Comparison of ENCODE assay signal across 22 cellular contexts in the genomic region with DNA sequence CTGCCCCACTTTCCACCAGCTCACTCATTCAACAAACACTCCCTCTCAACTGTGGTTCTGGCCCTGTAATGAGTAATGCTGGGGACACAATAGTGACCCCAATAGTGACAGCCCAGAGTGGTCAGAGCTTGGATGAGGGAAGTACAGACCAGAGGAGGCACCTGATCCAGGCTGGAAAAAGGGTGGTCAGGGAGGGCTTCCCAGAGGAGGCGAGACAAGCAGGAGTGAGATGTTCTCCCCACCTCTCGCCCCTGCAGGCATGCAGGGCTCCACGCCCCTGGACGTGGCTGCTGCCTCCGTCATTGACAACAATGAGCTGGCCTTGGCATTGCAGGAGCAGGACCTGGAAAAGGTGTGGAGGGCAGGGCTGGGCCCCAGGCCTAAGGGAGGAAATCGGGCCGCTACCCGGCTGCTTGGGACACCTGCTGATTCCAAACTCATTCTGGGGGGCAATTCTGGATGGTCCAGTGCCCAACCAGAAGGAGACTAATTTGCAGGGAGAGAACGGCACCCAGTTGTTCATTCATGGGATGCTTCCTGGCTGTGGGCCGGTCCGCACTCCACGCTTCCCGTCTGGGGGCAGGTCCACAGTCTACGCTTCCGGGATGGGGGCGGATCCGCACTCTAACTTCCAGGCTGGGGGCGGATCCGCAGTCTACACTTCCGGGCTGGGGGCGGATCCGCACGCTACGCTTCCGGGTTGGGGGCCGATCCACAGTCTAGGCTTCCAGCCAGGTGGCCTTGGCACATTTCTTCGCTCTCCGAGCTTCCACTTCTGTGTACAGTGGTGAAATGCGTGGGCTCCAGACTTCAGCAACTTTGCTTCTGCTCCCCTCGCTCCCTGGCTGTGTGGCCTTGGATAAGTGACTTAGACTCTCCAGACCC.
DNase-seq lines count a peak whose midpoint lies in the region; ATAC-seq and TF ChIP-seq lines count a peak whose summit lies in the region.
"Had no signal": no experiment of that assay in that cellular context is flagged by ENCODE, and none has a peak within 500 bp of the region (broad histone marks: within the 10 kb centered on the region; RNA-seq: fewer than 3 reads in every experiment).

No MANE protein-coding gene starts in this region.

- WGBS in SK-N-SH (ENCODE audit: low lambda C conversion rate), result 83% methylated on average over 26 of the region's 30 CpGs

- DNase-seq in SK-N-SH (no peak), DMS114 treated with DMSO at 0.1 percent for 48 hours (lab: John Stamatoyannopoulos, UW; ENCODE audit: unreplicated experiment) (peak; percentile 37), osteoblast (ENCODE audit: insufficient read length, low spot score, missing footprints) (peak; percentile 44), COLO829 (ENCODE audit: low spot score) (no peak)
- DNase-seq: CD8-positive, alpha-beta T cell; DND-41; GDM1; GM23248; KG1; NCI-H1048; NCI-H146; NCI-H2081; NCI-H510A; Peyer's patch had no signal

- H3K36me3 ChIP-seq in SK-N-SH (replicated peaks in 1 of 2; ENCODE audit: control insufficient read depth in 1 of 2, insufficient read depth in 2 of 2, low read length in 1 of 2), result no peaks in the 10 kb centered on the region
- no peaks in the 10 kb centered on the region for H3K36me3 ChIP-seq in osteoblast (ENCODE audit: insufficient read depth, low read length)
- H3K36me3 ChIP-seq: BLaER1, Peyer's patch had no signal

- no peak overlapping the region for H3K4me3 ChIP-seq in SK-N-SH (ENCODE audit: low read depth in 2 of 2, low read length in 1 of 2)
- no peak overlapping the region for H3K4me3 ChIP-seq in osteoblast (ENCODE audit: insufficient read depth, low read length)
- H3K4me3 ChIP-seq: BLaER1, GM12878, GM23248, Peyer's patch had no signal

- POLR2A ChIA-PET in SK-N-SH (lab: Yijun Ruan, JAX), result no interaction called here

- H3K4me1 ChIP-seq in SK-N-SH (ENCODE audit: control insufficient read depth in 1 of 2, insufficient read depth in 2 of 2, low read depth in 1 of 2, low read length in 1 of 2) (no peaks in the 10 kb centered on the region), osteoblast (ENCODE audit: insufficient read depth, low read length) (no peaks in the 10 kb centered on the region)
- H3K4me1 ChIP-seq: Peyer's patch had no signal

- H2AFZ ChIP-seq in SK-N-SH (ENCODE audit: low read depth) (no peak overlapping the region), osteoblast (ENCODE audit: low read length) (no peak overlapping the region)
- H2AFZ ChIP-seq: GM23248 had no signal

- H3K4me2 ChIP-seq in SK-N-SH, result no peak overlapping the region
- H3K4me2 ChIP-seq in osteoblast (ENCODE audit: insufficient read depth, low read length), result no peak overlapping the region
- H3K4me2 ChIP-seq: BLaER1 had no signal

- H3K9me2 ChIP-seq in SK-N-SH, result no peaks in the 10 kb centered on the region

- no peak for TF ChIP-seq EP300 in SK-N-SH (IDR thresholded peaks at IDR 0.05; ENCODE audit: borderline replicate concordance in 1 of 2, low read depth in 1 of 2, low read length in 1 of 2)

- H3K27me3 ChIP-seq in SK-N-SH (ENCODE audit: insufficient read depth) (peaks cover 24% of the 10 kb centered on the region), osteoblast (ENCODE audit: insufficient read depth, low read length) (no peaks in the 10 kb centered on the region)
- H3K27me3 ChIP-seq: Peyer's patch had no signal

- H3K79me2 ChIP-seq in SK-N-SH (ENCODE audit: insufficient read depth) (no peaks in the 10 kb centered on the region), osteoblast (ENCODE audit: insufficient read depth, low read length) (no peaks in the 10 kb centered on the region)

- ATAC-seq in SK-N-SH treated with all-trans-retinoic acid at 6 μM for 48 hours (no peak), GM19351 (IDR thresholded peaks at IDR 0.05; ENCODE audit: unreplicated experiment) (no peak), GM21423 (IDR thresholded peaks at IDR 0.05; ENCODE audit: unreplicated experiment) (no peak)
- ATAC-seq: CD8-positive, alpha-beta T cell; GM12878; Right ventricle myocardium inferior had no signal

- H3K9me3 ChIP-seq in SK-N-SH (no peaks in the 10 kb centered on the region), osteoblast (ENCODE audit: low read depth, low read length) (no peaks in the 10 kb centered on the region)
- H3K9me3 ChIP-seq: BLaER1, Peyer's patch had no signal

- no peaks in the 10 kb centered on the region for H3F3A ChIP-seq in SK-N-SH (replicated peaks; ENCODE audit: insufficient read depth)

- H3K27ac ChIP-seq in SK-N-SH (ENCODE audit: low read depth in 2 of 2, low read length in 1 of 2), result no peak overlapping the region
- no peak overlapping the region for H3K27ac ChIP-seq in osteoblast (ENCODE audit: low read depth, low read length)
- H3K27ac ChIP-seq: 22Rv1, BLaER1, GM23248, Peyer's patch had no signal

- H4K20me1 ChIP-seq in SK-N-SH (ENCODE audit: insufficient read depth) (no peaks in the 10 kb centered on the region), osteoblast (ENCODE audit: insufficient read depth, low read length) (no peaks in the 10 kb centered on the region)
- H4K20me1 ChIP-seq: BLaER1 had no signal

- no peak for TF ChIP-seq RAD21 in SK-N-SH (IDR thresholded peaks at IDR 0.05; ENCODE audit: low read length)

- no peak overlapping the region for H3K9ac ChIP-seq in SK-N-SH
- H3K9ac ChIP-seq: BLaER1, GM23248 had no signal

- CTCF ChIA-PET in SK-N-SH (lab: Yijun Ruan, JAX), result interaction anchor here (1.3 kb wide), 1 partner anchor 19 kb away, joined by 3 read pairs; no protein-coding TSS in a partner anchor

- TF ChIP-seq CTCF in SK-N-SH (IDR thresholded peaks at IDR 0.05) (no peak), osteoblast (IDR thresholded peaks at IDR 0.05; ENCODE audit: extremely low read depth, low read depth, low read length) (no peak)

TF ChIP-seq in SK-N-SH, 30 proteins besides CTCF, POLR2A, EP300 and RAD21:
- TF ChIP-seq RCOR1 (IDR thresholded peaks at IDR 0.05; ENCODE audit: low read length) (no peak), GABPA (IDR thresholded peaks at IDR 0.05; ENCODE audit: low read depth) (0 out of 2 replicates have a peak, but pooled peaks have one; percentile 19), EZH2phosphoT487 (IDR thresholded peaks at IDR 0.05; ENCODE audit: borderline replicate concordance, low read depth) (no peak), MEF2A (IDR thresholded peaks at IDR 0.05; ENCODE audit: borderline replicate concordance, low read depth) (no peak), RFX5 (IDR thresholded peaks at IDR 0.05; ENCODE audit: low read length) (no peak), RXRA (IDR thresholded peaks at IDR 0.05; ENCODE audit: borderline replicate concordance, low read depth) (no peak)
- TF ChIP-seq, protein P1, sequence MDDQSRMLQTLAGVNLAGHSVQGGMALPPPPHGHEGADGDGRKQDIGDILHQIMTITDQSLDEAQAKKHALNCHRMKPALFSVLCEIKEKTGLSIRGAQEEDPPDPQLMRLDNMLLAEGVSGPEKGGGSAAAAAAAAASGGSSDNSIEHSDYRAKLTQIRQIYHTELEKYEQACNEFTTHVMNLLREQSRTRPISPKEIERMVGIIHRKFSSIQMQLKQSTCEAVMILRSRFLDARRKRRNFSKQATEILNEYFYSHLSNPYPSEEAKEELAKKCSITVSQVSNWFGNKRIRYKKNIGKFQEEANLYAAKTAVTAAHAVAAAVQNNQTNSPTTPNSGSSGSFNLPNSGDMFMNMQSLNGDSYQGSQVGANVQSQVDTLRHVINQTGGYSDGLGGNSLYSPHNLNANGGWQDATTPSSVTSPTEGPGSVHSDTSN (IDR thresholded peaks at IDR 0.05), result no peak

TF ChIP-seq in SK-N-SH treated with all-trans-retinoic acid at 6 μM for 48 hours, 23 proteins besides CTCF, POLR2A, EP300 and RAD21 (continues in another document):
- TF ChIP-seq OSR1 (CRISPR knock-in tag; IDR thresholded peaks at IDR 0.05) (no peak), CSDC2 (CRISPR knock-in tag; IDR thresholded peaks at IDR 0.05) (no peak), ZNF565 (CRISPR knock-in tag; conservative IDR thresholded peaks at IDR 0.05; ENCODE audit: low read depth) (no peak)
- TF ChIP-seq, protein P2, sequence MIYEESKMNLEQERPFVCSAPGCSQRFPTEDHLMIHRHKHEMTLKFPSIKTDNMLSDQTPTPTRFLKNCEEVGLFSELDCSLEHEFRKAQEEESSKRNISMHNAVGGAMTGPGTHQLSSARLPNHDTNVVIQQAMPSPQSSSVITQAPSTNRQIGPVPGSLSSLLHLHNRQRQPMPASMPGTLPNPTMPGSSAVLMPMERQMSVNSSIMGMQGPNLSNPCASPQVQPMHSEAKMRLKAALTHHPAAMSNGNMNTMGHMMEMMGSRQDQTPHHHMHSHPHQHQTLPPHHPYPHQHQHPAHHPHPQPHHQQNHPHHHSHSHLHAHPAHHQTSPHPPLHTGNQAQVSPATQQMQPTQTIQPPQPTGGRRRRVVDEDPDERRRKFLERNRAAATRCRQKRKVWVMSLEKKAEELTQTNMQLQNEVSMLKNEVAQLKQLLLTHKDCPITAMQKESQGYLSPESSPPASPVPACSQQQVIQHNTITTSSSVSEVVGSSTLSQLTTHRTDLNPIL (CRISPR knock-in tag; IDR thresholded peaks at IDR 0.05; ENCODE audit: low read depth), result no peak

TF ChIP-seq in PFSK-1, 5 proteins besides CTCF, POLR2A, EP300 and RAD21 (continues in another document):
- no peak for TF ChIP-seq FOXP2 (optimal IDR thresholded peaks at IDR 0.05; ENCODE audit: borderline replicate concordance, extremely low read depth, extremely low read length, insufficient read depth)
- TF ChIP-seq, protein P3, sequence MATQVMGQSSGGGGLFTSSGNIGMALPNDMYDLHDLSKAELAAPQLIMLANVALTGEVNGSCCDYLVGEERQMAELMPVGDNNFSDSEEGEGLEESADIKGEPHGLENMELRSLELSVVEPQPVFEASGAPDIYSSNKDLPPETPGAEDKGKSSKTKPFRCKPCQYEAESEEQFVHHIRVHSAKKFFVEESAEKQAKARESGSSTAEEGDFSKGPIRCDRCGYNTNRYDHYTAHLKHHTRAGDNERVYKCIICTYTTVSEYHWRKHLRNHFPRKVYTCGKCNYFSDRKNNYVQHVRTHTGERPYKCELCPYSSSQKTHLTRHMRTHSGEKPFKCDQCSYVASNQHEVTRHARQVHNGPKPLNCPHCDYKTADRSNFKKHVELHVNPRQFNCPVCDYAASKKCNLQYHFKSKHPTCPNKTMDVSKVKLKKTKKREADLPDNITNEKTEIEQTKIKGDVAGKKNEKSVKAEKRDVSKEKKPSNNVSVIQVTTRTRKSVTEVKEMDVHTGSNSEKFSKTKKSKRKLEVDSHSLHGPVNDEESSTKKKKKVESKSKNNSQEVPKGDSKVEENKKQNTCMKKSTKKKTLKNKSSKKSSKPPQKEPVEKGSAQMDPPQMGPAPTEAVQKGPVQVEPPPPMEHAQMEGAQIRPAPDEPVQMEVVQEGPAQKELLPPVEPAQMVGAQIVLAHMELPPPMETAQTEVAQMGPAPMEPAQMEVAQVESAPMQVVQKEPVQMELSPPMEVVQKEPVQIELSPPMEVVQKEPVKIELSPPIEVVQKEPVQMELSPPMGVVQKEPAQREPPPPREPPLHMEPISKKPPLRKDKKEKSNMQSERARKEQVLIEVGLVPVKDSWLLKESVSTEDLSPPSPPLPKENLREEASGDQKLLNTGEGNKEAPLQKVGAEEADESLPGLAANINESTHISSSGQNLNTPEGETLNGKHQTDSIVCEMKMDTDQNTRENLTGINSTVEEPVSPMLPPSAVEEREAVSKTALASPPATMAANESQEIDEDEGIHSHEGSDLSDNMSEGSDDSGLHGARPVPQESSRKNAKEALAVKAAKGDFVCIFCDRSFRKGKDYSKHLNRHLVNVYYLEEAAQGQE (IDR thresholded peaks at IDR 0.05; ENCODE audit: insufficient read depth in 1 of 2, low read depth in 2 of 2, low read length in 2 of 2), result no peak; a peak in 1 of 4 replicates

Comparison
In these comparisons a context has a peak if more than half of its experiments do, and no peak if none do; other contexts are left out.
1. DNase-seq: peak in DMS114 treated with DMSO at 0.1 percent for 48 hours (single experiment) and osteoblast (single experiment); none in SK-N-SH (single experiment) and COLO829 (single experiment).